10 cellular contexts compared by ENCODE assay signal in genomic region chrX:101334310-101334709, GRCh38. TPM values are rescaled to one million over a fixed set of nuclear protein-coding genes. Genes with fewer than 3 reads are reported as not detected.
"Had no signal": no experiment of that assay in that cellular context is flagged by ENCODE, and none has a peak within 500 bp of the region (broad histone marks: within the 10 kb centered on the region; RNA-seq: fewer than 3 reads in every experiment).

No MANE protein-coding gene starts in this region.

RNA-seq across cellular contexts. Expression of gene TAF7L, which starts 43.2 kb away (rescaled TPM):
- total RNA-seq: activated B cell treated with CpG ODN at 0.5 μM for 24 hours; activated CD4-positive, alpha-beta memory T cell treated with anti-CD3 and anti-CD28 coated beads for 36 hours; activated CD4-positive, alpha-beta memory T cell treated with anti-CD3 and anti-CD28 coated beads, Interleukin-2, amount 10 ng/mL, durations not matched to agents 7 days and 5 days; activated CD4-positive, alpha-beta T cell treated with anti-CD3 and anti-CD28 coated beads for 36 hours; activated CD4-positive, alpha-beta T cell treated with anti-CD3 and anti-CD28 coated beads, Interleukin-2, amount 10 ng/mL, durations not matched to agents 7 days and 5 days; activated CD8-positive, alpha-beta T cell treated with anti-CD3 and anti-CD28 coated beads for 36 hours; T-helper 17 cell had no signal

RNA-seq across cellular contexts. Expression of gene BTK, which starts 51.7 kb away (rescaled TPM):
- total RNA-seq: activated CD4-positive, alpha-beta T cell treated with anti-CD3 and anti-CD28 coated beads for 36 hours; activated CD4-positive, alpha-beta T cell treated with anti-CD3 and anti-CD28 coated beads, Interleukin-2, amount 10 ng/mL, durations not matched to agents 24 days and 14 days; activated CD4-positive, alpha-beta T cell treated with anti-CD3 and anti-CD28 coated beads, Interleukin-2, amount 10 ng/mL, durations not matched to agents 7 days and 5 days; T-helper 1 cell treated with Interleukin-12 subunit alpha and Interleukin-12 subunit beta and Interleukin-4 antibody, amounts not matched to agents 30 ng/mL and 1 ng/mL, for 36 hours; T-helper 2 cell treated with Interferon-gamma antibody and Interleukin-4, amounts not matched to agents 100 ng/mL and 5 ng/mL, for 36 hours had no signal
